Comparison of ENCODE assay signal across 21 cellular contexts in the genomic region with DNA sequence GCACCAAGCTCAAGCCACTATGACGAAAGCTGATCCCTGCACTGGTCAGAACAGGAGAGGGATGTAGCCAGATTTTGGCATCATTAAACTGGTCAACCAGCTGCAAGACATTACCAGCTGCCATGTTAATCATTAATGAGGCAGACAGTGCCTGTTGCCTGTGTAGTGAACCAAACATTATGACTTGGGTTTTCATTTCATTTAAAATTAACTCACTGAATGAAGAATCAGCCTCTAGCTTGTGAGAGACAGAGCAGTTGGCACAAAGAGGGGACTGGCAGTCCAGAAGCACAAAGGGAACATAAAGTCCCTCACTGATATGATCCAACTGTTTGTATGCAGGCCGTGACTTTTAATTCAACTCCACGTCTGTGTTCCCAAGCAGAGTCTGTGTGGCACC.
DNase-seq lines count a peak whose midpoint lies in the region; ATAC-seq, FAIRE-seq and TF ChIP-seq lines count a peak whose summit lies in the region.
"Had no signal": no experiment of that assay in that cellular context is flagged by ENCODE, and none has a peak within 500 bp of the region (broad histone marks: within the 10 kb centered on the region; RNA-seq: fewer than 3 reads in every experiment).

No MANE protein-coding gene starts in this region.

- TF ChIP-seq EP300 in sigmoid colon (IDR thresholded peaks at IDR 0.05), result no peak

- intact Hi-C loops in heart right ventricle (cut with DNase I), result no loop called here
- intact Hi-C loops in sigmoid colon (cut with DNase I), result no loop called here

- ATAC-seq in GM21619 (IDR thresholded peaks at IDR 0.05; ENCODE audit: unreplicated experiment) (peak; percentile 61), heart right ventricle (peak in 6 of 8 donors; percentile 31 to 99 (median 73))

- H3K9me3 ChIP-seq in heart right ventricle (peaks cover 0 to 5% (median 0%) of the 10 kb centered on the region in 11 donors), sigmoid colon (peaks cover 0 to 3% (median 0%) of the 10 kb centered on the region in 4 donors)

- peak; percentile 51 for FAIRE-seq in D721Med (lab: Jason Lieb, UNC)

- TF ChIP-seq POLR2A in sigmoid colon (IDR thresholded peaks at IDR 0.05), result no peak

- H3K36me3 ChIP-seq in heart right ventricle, result no peaks in the 10 kb centered on the region
- H3K36me3 ChIP-seq in sigmoid colon, result no peaks in the 10 kb centered on the region

- no peaks in the 10 kb centered on the region for H3K36me3 Mint-ChIP-seq in nephron (ENCODE audit: low read depth)
- H3K36me3 Mint-ChIP-seq in activated T-cell treated with anti-CD3 and anti-CD28 coated beads, Interleukin-2, amount 50 U/mL, for 24 hours (ENCODE audit: low read depth), result no peaks in the 10 kb centered on the region
- H3K36me3 Mint-ChIP-seq: activated naive CD8-positive, alpha-beta T cell; brain had no signal

- peaks cover 0 to 13% (median 3%) of the 10 kb centered on the region in 7 donors for H3K27me3 ChIP-seq in heart right ventricle
- no peaks in the 10 kb centered on the region for H3K27me3 ChIP-seq in sigmoid colon

- H3K4me3 Mint-ChIP-seq in nephron, result no peak overlapping the region
- no peak overlapping the region for H3K4me3 Mint-ChIP-seq in activated T-cell treated with anti-CD3 and anti-CD28 coated beads, Interleukin-2, amount 50 U/mL, for 24 hours
- H3K4me3 Mint-ChIP-seq: activated naive CD8-positive, alpha-beta T cell; brain; H9 had no signal

- TF ChIP-seq CTCF in D721Med (IDR thresholded peaks at IDR 0.05; ENCODE audit: insufficient read depth, missing control alignments) (no peak), heart right ventricle (IDR thresholded peaks at IDR 0.05) (no peak), nephron (IDR thresholded peaks at IDR 0.05; ENCODE audit: unreplicated experiment in 3 of 3) (no peak), sigmoid colon (IDR thresholded peaks at IDR 0.05) (no peak)

- WGBS in heart right ventricle, 2 donors, result 54 to 73% methylated on average over 3 of the region's 3 CpGs
- WGBS in sigmoid colon, 2 donors, result 36 to 69% methylated on average over 3 of the region's 3 CpGs

- H3K27ac Mint-ChIP-seq in nephron, result peak overlapping the region; percentile 83 to 91 (median 86)
- no peak overlapping the region for H3K27ac Mint-ChIP-seq in activated T-cell treated with anti-CD3 and anti-CD28 coated beads, Interleukin-2, amount 50 U/mL, for 24 hours
- H3K27ac Mint-ChIP-seq: activated naive CD8-positive, alpha-beta T cell; H9 had no signal

- H3K27ac ChIP-seq in heart right ventricle, result peak overlapping the region in 1 of 10 donors; percentile 52
- no peak overlapping the region for H3K27ac ChIP-seq in sigmoid colon
- H3K27ac ChIP-seq: coronary artery, skin epidermis had no signal

- H3K4me1 ChIP-seq in heart right ventricle (peaks cover 0 to 4% (median 0%) of the 10 kb centered on the region in 9 donors), sigmoid colon (no peaks in the 10 kb centered on the region)
- H3K4me1 ChIP-seq: Caco-2 had no signal

- H3K27me3 Mint-ChIP-seq in nephron (ENCODE audit: low read depth), result peaks cover 5% of the 10 kb centered on the region
- no peaks in the 10 kb centered on the region for H3K27me3 Mint-ChIP-seq in activated T-cell treated with anti-CD3 and anti-CD28 coated beads, Interleukin-2, amount 50 U/mL, for 24 hours
- H3K27me3 Mint-ChIP-seq: activated naive CD8-positive, alpha-beta T cell; brain had no signal

- no peak overlapping the region for H3K4me3 ChIP-seq in heart right ventricle
- no peak overlapping the region for H3K4me3 ChIP-seq in sigmoid colon
- H3K4me3 ChIP-seq: coronary artery, skin epidermis had no signal

- no peak for DNase-seq in D721Med (ENCODE audit: insufficient read length, low spot score)
- no peak for DNase-seq in heart right ventricle
- no peak for DNase-seq in activated T-cell treated with anti-CD3 and anti-CD28 coated beads, Interleukin-2, amount 50 U/mL, for 24 hours
- DNase-seq in NCI-H1417 treated with DMSO at 0.1 percent for 48 hours (lab: John Stamatoyannopoulos, UW), result no peak
- DNase-seq in effector CD8-positive, alpha-beta T cell (lab: John Stamatoyannopoulos, UW), result no peak
- no peak for DNase-seq in sigmoid colon
- DNase-seq: activated CD4-positive, alpha-beta T cell treated with anti-CD3 and anti-CD28 coated beads, Interleukin-2, amount 50 U/mL, for 4 hours; activated T-cell treated with anti-CD3 and anti-CD28 coated beads, Interleukin-2, amount 50 U/mL, for 48 hours; Caco-2; H9; KG1; NCI-H1048; NCI-H774; stimulated activated CD4-positive, alpha-beta T cell treated with anti-CD3 and anti-CD28 coated beads, Interleukin-4, amount 100 ng/mL, for 24 hours; substantia nigra had no signal

- peaks cover 11% of the 10 kb centered on the region for H3K4me1 Mint-ChIP-seq in nephron
- no peaks in the 10 kb centered on the region for H3K4me1 Mint-ChIP-seq in activated T-cell treated with anti-CD3 and anti-CD28 coated beads, Interleukin-2, amount 50 U/mL, for 24 hours (ENCODE audit: low read depth)

- H3K9me3 Mint-ChIP-seq in nephron, result no peaks in the 10 kb centered on the region
- H3K9me3 Mint-ChIP-seq in activated T-cell treated with anti-CD3 and anti-CD28 coated beads, Interleukin-2, amount 50 U/mL, for 24 hours, result peaks cover 2% of the 10 kb centered on the region
